21 cellular contexts compared by ENCODE assay signal in genomic region chr2:157866202-157866601, GRCh38. TPM values are rescaled to one million over a fixed set of nuclear protein-coding genes. Genes with fewer than 3 reads are reported as not detected.
DNase-seq lines count a peak whose midpoint lies in the region; ATAC-seq and TF ChIP-seq lines count a peak whose summit lies in the region.
"Had no signal": no experiment of that assay in that cellular context is flagged by ENCODE, and none has a peak within 500 bp of the region (broad histone marks: within the 10 kb centered on the region; RNA-seq: fewer than 3 reads in every experiment).

No MANE protein-coding gene starts in this region.

- H3K4me2 ChIP-seq in mammary epithelial cell (ENCODE audit: insufficient read depth, low read depth, low read length): no peak overlapping the region

- no peaks in the 10 kb centered on the region for H3K36me3 ChIP-seq in mammary epithelial cell (ENCODE audit: insufficient read depth, low read length)
- H3K36me3 ChIP-seq in thoracic aorta: no peaks in the 10 kb centered on the region

- in situ Hi-C loops in mammary epithelial cell (cut with MboI; ENCODE audit: low sequenced_read_pairs in 2 of 2): no loop called here

- peaks cover 77% of the 10 kb centered on the region for H3K79me2 ChIP-seq in mammary epithelial cell (ENCODE audit: insufficient read depth, low read length)

- POLR2A ChIA-PET in MCF 10A (lab: Yijun Ruan, JAX): interaction anchor here (0.9 to 2.6 kb wide), 4 partner anchors 9 to 82 kb away, joined by 3 to 8 read pairs (median 4); partner anchors contain the start of gene ACVR1

- no peaks in the 10 kb centered on the region for H3K27me3 ChIP-seq in mammary epithelial cell (ENCODE audit: insufficient read depth, low read length)
- no peaks in the 10 kb centered on the region for H3K27me3 ChIP-seq in thoracic aorta (replicated peaks; ENCODE audit: insufficient read depth)
- H3K27me3 ChIP-seq: ascending aorta had no signal

- no peak for ATAC-seq in thoracic aorta (ENCODE audit: insufficient number of reproducible peaks, low FRiP score, low read depth)
- no peak for ATAC-seq in activated T-cell treated with anti-CD3 and anti-CD28 coated beads, Interleukin-2, amount 50 U/mL, for 4 hours
- ATAC-seq: activated CD8-positive, alpha-beta T cell treated with anti-CD3 and anti-CD28 coated beads, Interleukin-2, amount 10 ng/mL, durations not matched to agents 7 days and 5 days; HCT116 had no signal

- H3K27ac ChIP-seq in mammary epithelial cell (ENCODE audit: insufficient read depth, low read depth, low read length): no peak overlapping the region
- H3K27ac ChIP-seq in thoracic aorta: no peak overlapping the region
- H3K27ac ChIP-seq: ascending aorta had no signal

- H4K20me1 ChIP-seq in mammary epithelial cell (ENCODE audit: insufficient read depth, low read length): no peaks in the 10 kb centered on the region

- dilution Hi-C loops in mammary epithelial cell (cut with HindIII; ENCODE audit: low sequenced_read_pairs): loop anchor here (5.0 kb wide), 1 partner anchor 79 kb away; no protein-coding TSS in a partner anchor

- peak; percentile 42 for DNase-seq in MCF 10A (ENCODE audit: unreplicated experiment)
- no peak for DNase-seq in mammary epithelial cell
- peak; percentile 58 to 73 for DNase-seq in cardiac fibroblast (ENCODE audit: low read depth in 2 of 2)
- DNase-seq in left kidney (ENCODE audit: low read depth, low spot score): peak; percentile 13
- DNase-seq in thoracic aorta (ENCODE audit: low spot score): no peak
- DNase-seq in RKO (ENCODE audit: low spot score): no peak
- no peak for DNase-seq in activated T-cell treated with anti-CD3 and anti-CD28 coated beads, Interleukin-2, amount 50 U/mL, for 4 hours
- no peak for DNase-seq in RPMI8226
- DNase-seq: activated CD8-positive, alpha-beta T cell treated with anti-CD3 and anti-CD28 coated beads, Interleukin-2, amount 10 ng/mL, durations not matched to agents 7 days and 5 days; activated effector memory CD4-positive, alpha-beta T cell treated with anti-CD3 and anti-CD28 coated beads, Interleukin-2, amount 50 U/mL, for 16 hours; CD4-positive, CD25-positive, alpha-beta regulatory T cell; DND-41; effector CD4-positive, alpha-beta T cell; Karpas-422; kidney; NCI-H1436; NCI-H446 treated with DMSO at 0.1 percent for 48 hours; substantia nigra had no signal

- CTCF ChIA-PET in MCF 10A (lab: Yijun Ruan, JAX): interaction anchor here (0.6 kb wide), 3 partner anchors 8 to 1098 kb away, joined by 3 to 4 read pairs (median 3); no protein-coding TSS in a partner anchor
- CTCF ChIA-PET in mammary epithelial cell (lab: Charles Lee; ENCODE audit: low non-redundant PET): interaction anchor here (1.0 kb wide), 1 partner anchor 16 kb away, joined by 5 read pairs; no protein-coding TSS in a partner anchor

- H3K27ac Mint-ChIP-seq in MCF 10A (ENCODE audit: low read depth, unreplicated experiment): peak overlapping the region; percentile 0
- H3K27ac Mint-ChIP-seq: activated CD8-positive, alpha-beta T cell treated with anti-CD3 and anti-CD28 coated beads, Interleukin-2, amount 10 ng/mL, durations not matched to agents 7 days and 5 days; progenitor cell of endocrine pancreas had no signal

- peaks cover 27% of the 10 kb centered on the region for H3K4me1 Mint-ChIP-seq in MCF 10A (ENCODE audit: insufficient read depth, unreplicated experiment)
- H3K4me1 Mint-ChIP-seq in activated T-cell treated with anti-CD3 and anti-CD28 coated beads, Interleukin-2, amount 50 U/mL, for 4 hours (ENCODE audit: low read depth): peaks cover 49% of the 10 kb centered on the region

- H3K36me3 Mint-ChIP-seq in MCF 10A (ENCODE audit: insufficient read depth, unreplicated experiment): no peaks in the 10 kb centered on the region
- peaks cover 6% of the 10 kb centered on the region for H3K36me3 Mint-ChIP-seq in activated T-cell treated with anti-CD3 and anti-CD28 coated beads, Interleukin-2, amount 50 U/mL, for 4 hours (ENCODE audit: insufficient read depth)

- H3K9ac ChIP-seq in mammary epithelial cell (ENCODE audit: insufficient read depth, low read length): no peak overlapping the region

- no peaks in the 10 kb centered on the region for H3K9me3 ChIP-seq in mammary epithelial cell (replicated peaks; ENCODE audit: insufficient read depth, low read length)
- H3K9me3 ChIP-seq in thoracic aorta: no peaks in the 10 kb centered on the region
- H3K9me3 ChIP-seq: ascending aorta had no signal

- no peaks in the 10 kb centered on the region for H3K9me3 Mint-ChIP-seq in MCF 10A (ENCODE audit: unreplicated experiment)
- H3K9me3 Mint-ChIP-seq in activated T-cell treated with anti-CD3 and anti-CD28 coated beads, Interleukin-2, amount 50 U/mL, for 4 hours: no peaks in the 10 kb centered on the region
- H3K9me3 Mint-ChIP-seq: CD4-positive, CD25-positive, alpha-beta regulatory T cell had no signal

- BruUV-seq in MCF 10A (replicated peaks; lab: Mats Ljungman, UMichigan) (no TSS peak), mammary epithelial cell (replicated peaks; lab: Mats Ljungman, UMichigan) (no TSS peak)

- peaks cover 4% of the 10 kb centered on the region for H3K4me1 ChIP-seq in mammary epithelial cell (ENCODE audit: insufficient read depth, low read length)
- peaks cover 9 to 22% of the 10 kb centered on the region in 2 donors for H3K4me1 ChIP-seq in thoracic aorta (ENCODE audit: control insufficient read depth in 1 of 2, low read depth in 2 of 2)

- intact Hi-C loops in MCF 10A (cut with micrococcal nuclease): no loop called here
- intact Hi-C loops in mammary epithelial cell (cut with micrococcal nuclease): no loop called here

- WGBS in mammary epithelial cell (ENCODE audit: low coverage, missing lambda C conversion rate): 58% methylated on average over 3 of the region's 3 CpGs

- TF ChIP-seq CTCF in MCF 10A (IDR thresholded peaks at IDR 0.05; ENCODE audit: unreplicated experiment) (no peak), mammary epithelial cell (conservative IDR thresholded peaks at IDR 0.05 in 1 of 2, IDR thresholded peaks at IDR 0.05 in 1 of 2; ENCODE audit: extremely low read depth in 1 of 2, insufficient read depth in 1 of 2, low read depth in 1 of 2, low read length in 2 of 2) (no peak), cardiac fibroblast (IDR thresholded peaks at IDR 0.05; ENCODE audit: low read depth, low read length) (no peak), thoracic aorta (IDR thresholded peaks at IDR 0.05) (no peak)

- no peak overlapping the region for H3K4me3 Mint-ChIP-seq in MCF 10A (ENCODE audit: unreplicated experiment)
- no peak overlapping the region for H3K4me3 Mint-ChIP-seq in activated T-cell treated with anti-CD3 and anti-CD28 coated beads, Interleukin-2, amount 50 U/mL, for 4 hours
- H3K4me3 Mint-ChIP-seq: activated CD8-positive, alpha-beta T cell treated with anti-CD3 and anti-CD28 coated beads, Interleukin-2, amount 10 ng/mL, durations not matched to agents 7 days and 5 days had no signal

- H3K4me3 ChIP-seq in mammary epithelial cell (replicated peaks in 1 of 3; ENCODE audit: insufficient read depth in 1 of 3, low read depth in 2 of 3, low read length in 3 of 3) (no peak overlapping the region), cardiac fibroblast (replicated peaks in 1 of 2; ENCODE audit: low read depth in 2 of 2, low read length in 2 of 2) (no peak overlapping the region), thoracic aorta (peak overlapping the region; percentile 32)
- H3K4me3 ChIP-seq: ascending aorta had no signal

- H3K27me3 Mint-ChIP-seq in MCF 10A (ENCODE audit: insufficient read depth, unreplicated experiment): no peaks in the 10 kb centered on the region
- H3K27me3 Mint-ChIP-seq in activated T-cell treated with anti-CD3 and anti-CD28 coated beads, Interleukin-2, amount 50 U/mL, for 4 hours (ENCODE audit: low read depth): no peaks in the 10 kb centered on the region
- H3K27me3 Mint-ChIP-seq: CD4-positive, CD25-positive, alpha-beta regulatory T cell; progenitor cell of endocrine pancreas had no signal

- no peak overlapping the region for H2AFZ ChIP-seq in mammary epithelial cell (ENCODE audit: low read depth, low read length)

RNA-seq across cellular contexts. Expression of gene ACVR1, which starts 9.9 kb away (rescaled TPM):
- total RNA-seq in MCF 10A (2022) (26.4 and 41.4 TPM in 2 replicates), mammary epithelial cell (10 to 100 TPM; 35.1 to 41.2 TPM), thoracic aorta (10 to 100 TPM; 25.0 to 35.0 TPM)
- 17.1 TPM for polyA plus RNA-seq in mammary epithelial cell
- polyA minus RNA-seq in mammary epithelial cell: 57.2 TPM
- total RNA-seq in activated T-cell treated with anti-CD3 and anti-CD28 coated beads, Interleukin-2, amount 50 U/mL, for 4 hours: 10 to 100 TPM; 11.5 to 14.1 (median 13.2) TPM

Comparison
In these comparisons a context has a peak if more than half of its experiments do, and no peak if none do; other contexts are left out.
1. DNase-seq: peak in MCF 10A (single experiment), cardiac fibroblast (2 of 2) and left kidney (single experiment); none in mammary epithelial cell (single experiment), thoracic aorta (single experiment), RKO (single experiment), activated T-cell treated with anti-CD3 and anti-CD28 coated beads, Interleukin-2, amount 50 U/mL, for 4 hours (single experiment) and RPMI8226 (single experiment).